ENCODE assay signal across 17 cellular contexts in the genomic region with DNA sequence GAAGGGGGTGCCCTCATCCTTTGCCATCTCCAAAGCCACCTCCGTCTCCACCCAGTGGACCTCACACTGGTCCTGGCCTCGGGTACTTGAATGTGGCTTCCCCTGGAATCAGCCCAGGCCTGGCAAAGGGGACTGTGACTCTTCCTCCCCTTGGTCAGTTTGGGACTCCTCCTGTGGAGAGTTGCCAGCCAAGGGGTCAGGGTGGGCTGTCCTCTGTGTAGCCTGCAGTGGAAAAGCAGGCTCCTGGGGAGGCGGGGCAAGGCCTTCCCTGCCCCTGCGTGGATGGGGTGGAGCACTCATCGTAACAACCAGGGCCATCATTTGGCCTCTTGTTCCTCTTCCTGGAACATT. TPM values are rescaled to one million over a fixed set of nuclear protein-coding genes. Genes with fewer than 3 reads are reported as not detected.
A peak's percentile ranks its signal among the peaks of the same experiment; 100 is the strongest.
DNase-seq lines count a peak whose midpoint lies in the region; ATAC-seq and TF ChIP-seq lines count a peak whose summit lies in the region.
"Had no signal": no experiment of that assay in that cellular context is flagged by ENCODE, and none has a peak within 500 bp of the region (broad histone marks: within the 10 kb centered on the region; RNA-seq: fewer than 3 reads in every experiment).

No MANE protein-coding gene starts in this region.

- intact Hi-C loops in cardiac septum (cut with DNase I) (no loop called here), heart right ventricle (cut with DNase I) (no loop called here), OCI-LY7 (cut with micrococcal nuclease; ENCODE audit: unreplicated experiment) (no loop called here)

- H3K79me2 ChIP-seq in OCI-LY7 (ENCODE audit: insufficient read depth, low read depth, low read length) = no peaks in the 10 kb centered on the region

- H3K4me3 ChIP-seq in heart right ventricle (no peak overlapping the region), OCI-LY7 (ENCODE audit: low read depth, low read length, poor library complexity, severe bottlenecking) (no peak overlapping the region)
- H3K4me3 ChIP-seq: BLaER1 had no signal

- no peak overlapping the region for H3K4me2 ChIP-seq in OCI-LY7 (ENCODE audit: low read length)
- H3K4me2 ChIP-seq: BLaER1 had no signal

- no peaks in the 10 kb centered on the region for H3K9me2 ChIP-seq in OCI-LY7 (ENCODE audit: insufficient read depth, low read length)

- H3K4me3 Mint-ChIP-seq in osteocyte (ENCODE audit: unreplicated experiment) = no peak overlapping the region
- H3K4me3 Mint-ChIP-seq: CD14-positive monocyte; CD4-positive, alpha-beta memory T cell; HFFc6 had no signal

- ATAC-seq in heart right ventricle (no peak), GM18873 (IDR thresholded peaks at IDR 0.05; ENCODE audit: low FRiP score, unreplicated experiment) (no peak)
- ATAC-seq: HCT116 had no signal

- H3K9me3 Mint-ChIP-seq in osteocyte (ENCODE audit: unreplicated experiment) = peaks cover 13% of the 10 kb centered on the region

- H3K9me3 ChIP-seq in heart right ventricle = peaks cover 0 to 29% (median 19%) of the 10 kb centered on the region in 11 donors
- H3K9me3 ChIP-seq in OCI-LY7 (ENCODE audit: low read length) = 0 out of 2 replicates have a peak, but pooled peaks cover 14% of the 10 kb centered on the region

- no peak overlapping the region for H3K27ac Mint-ChIP-seq in osteocyte (ENCODE audit: unreplicated experiment)
- H3K27ac Mint-ChIP-seq: CD4-positive, alpha-beta memory T cell; HFFc6 had no signal

- peak; percentile 67 for DNase-seq in cardiac septum (ENCODE audit: low spot score)
- DNase-seq in heart right ventricle = no peak
- peak; percentile 71 for DNase-seq in mesenteric fat pad (ENCODE audit: low spot score)
- peak; percentile 70 for DNase-seq in osteocyte (ENCODE audit: extremely low spot score, unreplicated experiment)
- no peak for DNase-seq in substantia nigra (lab: John Stamatoyannopoulos, UW)
- DNase-seq in OCI-LY7 (ENCODE audit: low spot score) = no peak
- DNase-seq: Calu3; CD4-positive, alpha-beta memory T cell; GF-D8; GOT3; HFFc6 had no signal

- H3K27me3 Mint-ChIP-seq in osteocyte (ENCODE audit: unreplicated experiment) = peaks cover 36% of the 10 kb centered on the region

- POLR2A ChIA-PET in OCI-LY7 (lab: Charles Lee) = no interaction called here

- WGBS in heart right ventricle, 2 donors = 76 to 79% methylated on average over 5 of the region's 5 CpGs

- no peak overlapping the region for H2AFZ ChIP-seq in OCI-LY7 (ENCODE audit: low read length)

- H3K4me1 Mint-ChIP-seq in osteocyte (ENCODE audit: unreplicated experiment) = no peaks in the 10 kb centered on the region
- H3K4me1 Mint-ChIP-seq: CD14-positive monocyte; CD4-positive, alpha-beta memory T cell had no signal

- no peaks in the 10 kb centered on the region for H4K20me1 ChIP-seq in OCI-LY7 (ENCODE audit: insufficient read depth, low read length)
- H4K20me1 ChIP-seq: BLaER1 had no signal

- no peaks in the 10 kb centered on the region for H3K4me1 ChIP-seq in heart right ventricle
- H3K4me1 ChIP-seq in OCI-LY7 (ENCODE audit: insufficient read depth, low read length, poor library complexity, severe bottlenecking) = no peaks in the 10 kb centered on the region

- no peaks in the 10 kb centered on the region for H3K36me3 Mint-ChIP-seq in osteocyte (ENCODE audit: unreplicated experiment)
- H3K36me3 Mint-ChIP-seq: CD14-positive monocyte; CD4-positive, alpha-beta memory T cell had no signal

- H3K36me3 ChIP-seq in heart right ventricle (no peaks in the 10 kb centered on the region), OCI-LY7 (ENCODE audit: insufficient read depth, low read length) (no peaks in the 10 kb centered on the region)
- H3K36me3 ChIP-seq: BLaER1 had no signal

- CTCF ChIA-PET in OCI-LY7 (lab: Charles Lee; ENCODE audit: unreplicated experiment) = no interaction called here

- TF ChIP-seq CTCF in heart right ventricle (IDR thresholded peaks at IDR 0.05) = no peak
- no peak for TF ChIP-seq CTCF in osteocyte (IDR thresholded peaks at IDR 0.05)
- no peak for TF ChIP-seq CTCF in OCI-LY7 (conservative IDR thresholded peaks at IDR 0.05; ENCODE audit: low read length)

- no TSS peak for BruUV-seq in OCI-LY7 (replicated peaks; lab: Mats Ljungman, UMichigan)

- peaks cover 0 to 5% (median 0%) of the 10 kb centered on the region in 7 donors for H3K27me3 ChIP-seq in heart right ventricle
- H3K27me3 ChIP-seq: BLaER1 had no signal

- H3K27ac ChIP-seq in heart right ventricle (no peak overlapping the region), substantia nigra (ENCODE audit: low read depth, low read length, poor library complexity, severe bottlenecking) (no peak overlapping the region), OCI-LY7 (ENCODE audit: low read depth, low read length, poor library complexity, severe bottlenecking) (no peak overlapping the region)
- H3K27ac ChIP-seq: 22Rv1, BLaER1, HL-60 had no signal

RNA-seq across cellular contexts. Expression of gene INHBB, which starts 59.8 kb away (rescaled TPM):
- 2.8 TPM for total RNA-seq in cardiac septum
- 1 to 10 TPM in 9 of 10 donors, under 1 TPM in 1; 0.89 to 9.2 (median 2.5) TPM for total RNA-seq in heart right ventricle
- polyA plus RNA-seq in heart right ventricle = 1 to 10 TPM; 3.6 to 5.9 TPM
- 54.8 TPM for total RNA-seq in mesenteric fat pad
- total RNA-seq in osteocyte = 0.50 and 0.62 TPM in 2 replicates
- total RNA-seq in OCI-LY7 (2014; rRNA removed; shearing (Covaris generic)) = not detected in 2 replicates
- not detected in 2 replicates for total RNA-seq in OCI-LY7 (2022)
- total RNA-seq: Calu3; CD4-positive, alpha-beta memory T cell had no signal
- polyA plus RNA-seq: CD14-positive monocyte; CD4-positive, alpha-beta memory T cell had no signal

Comparison
In these comparisons a context has a peak if more than half of its experiments do, and no peak if none do; other contexts are left out.
1. DNase-seq: peak in cardiac septum (single experiment), mesenteric fat pad (single experiment) and osteocyte (single experiment); none in heart right ventricle (0 of 2), substantia nigra (0 of 49) and OCI-LY7 (single experiment).